In the genomic region with DNA sequence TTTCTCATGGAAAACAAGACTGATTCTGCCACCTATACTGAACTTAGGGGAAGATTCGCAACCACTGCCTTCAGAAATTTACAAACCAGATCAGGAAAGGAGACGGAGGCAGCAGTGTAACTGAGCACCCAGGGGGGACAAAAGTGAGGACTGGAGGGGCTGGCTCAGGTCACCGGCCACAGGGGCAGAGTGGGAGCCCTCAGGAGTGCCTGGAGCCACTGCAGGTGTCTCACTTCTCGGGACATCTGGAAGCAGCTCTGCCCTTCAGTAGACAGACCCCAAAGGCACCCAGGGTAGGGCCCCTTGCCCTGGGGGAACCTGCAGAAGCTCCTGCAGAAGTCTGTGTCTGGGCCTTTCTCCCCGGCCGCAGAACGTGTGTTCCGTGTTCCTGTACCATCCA, we compare ENCODE assay signal across 18 cellular contexts.
"Had no signal": no experiment of that assay in that cellular context is flagged by ENCODE, and none has a peak within 500 bp of the region (broad histone marks: within the 10 kb centered on the region; RNA-seq: fewer than 3 reads in every experiment).

No MANE protein-coding gene starts in this region.

- H3K27ac ChIP-seq: epithelial cell of prostate, esophagus muscularis mucosa, gastroesophageal sphincter, ovary, transverse colon had no signal

- H3K9me3 Mint-ChIP-seq: dendritic cell treated with granulocyte-macrophage colony-stimulating factor and Interleukin-4, amounts not matched to agents 40 ng/mL and 50 ng/mL, for 4 days; effector memory CD8-positive, alpha-beta T cell; stimulated activated memory B cell treated with anti-CD40 and anti-IgM and Interleukin-4, amounts not matched to agents 10 μg/mL and 1 μg/mL and 100 μg/mL, for 72 hours; stimulated activated naive CD8-positive, alpha-beta T cell treated with anti-CD3 and anti-CD28 coated beads, Interleukin-15, Interleukin-2, amounts not matched to agents 100 ng/mL and 50 ng/mL, for 24 hours had no signal

- H3K9me3 ChIP-seq: esophagus muscularis mucosa, gastroesophageal sphincter, ovary, transverse colon had no signal

- H3K36me3 ChIP-seq: esophagus muscularis mucosa, gastroesophageal sphincter, ovary, transverse colon had no signal

- DNase-seq: central memory CD4-positive, alpha-beta T cell; effector memory CD8-positive, alpha-beta T cell; hippocampal formation; left colon; left ventricle myocardium superior; mesenchymal stem cell; naive thymus-derived CD4-positive, alpha-beta T cell; ovary; stimulated activated CD4-positive, alpha-beta T cell treated with anti-CD3 and anti-CD28 coated beads, Interleukin-4, amount 100 ng/mL, for 1 hour; stimulated activated CD8-positive, alpha-beta memory T cell treated with anti-CD3 and anti-CD28 coated beads, Interleukin-4, amount 100 ng/mL, for 48 hours; transverse colon had no signal

- H3K36me3 Mint-ChIP-seq: naive thymus-derived CD4-positive, alpha-beta T cell; stimulated activated memory B cell treated with anti-CD40 and anti-IgM and Interleukin-4, amounts not matched to agents 10 μg/mL and 1 μg/mL and 100 μg/mL, for 72 hours had no signal

- ATAC-seq: effector memory CD8-positive, alpha-beta T cell; gastroesophageal sphincter; left colon; left ventricle myocardium superior; naive thymus-derived CD4-positive, alpha-beta T cell; stimulated activated memory B cell treated with anti-CD40 and anti-IgM and Interleukin-4, amounts not matched to agents 10 μg/mL and 1 μg/mL and 100 μg/mL, for 72 hours had no signal

- H3K27me3 ChIP-seq: ovary had no signal

- H3K27ac Mint-ChIP-seq: dendritic cell treated with granulocyte-macrophage colony-stimulating factor and Interleukin-4, amounts not matched to agents 40 ng/mL and 50 ng/mL, for 4 days; effector memory CD8-positive, alpha-beta T cell; naive thymus-derived CD4-positive, alpha-beta T cell; stimulated activated memory B cell treated with anti-CD40 and anti-IgM and Interleukin-4, amounts not matched to agents 10 μg/mL and 1 μg/mL and 100 μg/mL, for 72 hours; stimulated activated naive CD8-positive, alpha-beta T cell treated with anti-CD3 and anti-CD28 coated beads, Interleukin-15, Interleukin-2, amounts not matched to agents 100 ng/mL and 50 ng/mL, for 24 hours had no signal

- H3K4me3 Mint-ChIP-seq: dendritic cell treated with granulocyte-macrophage colony-stimulating factor and Interleukin-4, amounts not matched to agents 40 ng/mL and 50 ng/mL, for 4 days; effector memory CD8-positive, alpha-beta T cell; naive thymus-derived CD4-positive, alpha-beta T cell; stimulated activated memory B cell treated with anti-CD40 and anti-IgM and Interleukin-4, amounts not matched to agents 10 μg/mL and 1 μg/mL and 100 μg/mL, for 72 hours; stimulated activated naive CD8-positive, alpha-beta T cell treated with anti-CD3 and anti-CD28 coated beads, Interleukin-15, Interleukin-2, amounts not matched to agents 100 ng/mL and 50 ng/mL, for 24 hours had no signal

- H3K4me3 ChIP-seq: esophagus muscularis mucosa, gastroesophageal sphincter, lung, ovary, transverse colon had no signal

- H3K4me1 Mint-ChIP-seq: stimulated activated memory B cell treated with anti-CD40 and anti-IgM and Interleukin-4, amounts not matched to agents 10 μg/mL and 1 μg/mL and 100 μg/mL, for 72 hours had no signal
